Comparison of ENCODE assay signal across 28 cellular contexts in genomic region chr6:169854813-169855212, GRCh38.
"Had no signal": no experiment of that assay in that cellular context is flagged by ENCODE, and none has a peak within 500 bp of the region (broad histone marks: within the 10 kb centered on the region; RNA-seq: fewer than 3 reads in every experiment).

No MANE protein-coding gene starts in this region.

- H3K27ac Mint-ChIP-seq: activated CD4-positive, alpha-beta T cell treated with anti-CD3 and anti-CD28 coated beads, Interleukin-2, amount 10 ng/mL, durations not matched to agents 24 days and 14 days; activated naive CD4-positive, alpha-beta T cell treated with anti-CD3 and anti-CD28 coated beads for 36 hours; activated naive CD8-positive, alpha-beta T cell treated with anti-CD3 and anti-CD28 coated beads for 36 hours; activated T-helper 1 cell treated with anti-CD3 and anti-CD28 coated beads, Interleukin-12 subunit alpha, Interleukin-12 subunit beta, Interleukin-2, Interleukin-4 antibody, amounts not matched to agents 30 ng/mL and 10 ng/mL and 1 ng/mL, durations not matched to agents 14 hours and 24 hours and 36 hours had no signal

- H3K4me3 ChIP-seq: MG63, SJCRH30, SK-N-MC had no signal

- H3K36me3 Mint-ChIP-seq: activated naive CD8-positive, alpha-beta T cell treated with anti-CD3 and anti-CD28 coated beads for 36 hours had no signal

- H3K27ac ChIP-seq: brain microvascular endothelial cell, SJCRH30, SK-N-MC had no signal

- DNase-seq: activated CD4-positive, alpha-beta T cell treated with anti-CD3 and anti-CD28 coated beads, Interleukin-2, amount 10 ng/mL, durations not matched to agents 24 days and 14 days; activated CD4-positive, alpha-beta T cell treated with anti-CD3 and anti-CD28 coated beads, Interleukin-2, amount 50 U/mL, for 4 hours; activated gamma-delta T cell treated with Interleukin-2 at 50 U/mL for 16 hours; activated naive CD4-positive, alpha-beta T cell treated with anti-CD3 and anti-CD28 coated beads for 36 hours; activated naive CD8-positive, alpha-beta T cell treated with anti-CD3 and anti-CD28 coated beads for 36 hours; activated T-cell treated with anti-CD3 and anti-CD28 coated beads for 4 hours; activated T-cell treated with anti-CD3 and anti-CD28 coated beads, Interleukin-2, amount 50 U/mL, for 4 hours; amniotic stem cell; aorta; brain microvascular endothelial cell; central memory CD4-positive, alpha-beta T cell; Kasumi-1; KBM-7; MG63; NCI-H1048; NCI-H1105 treated with DMSO at 0.1 percent for 48 hours; NCI-H1436; NCI-H1694; NCI-H1930; NCI-H2081 treated with DMSO at 0.1 percent for 48 hours; NCI-H226; NCI-H524 treated with DMSO at 0.1 percent for 48 hours; SHP77; SJCRH30 had no signal

- H3K9me3 ChIP-seq: MG63, SJCRH30 had no signal

- H3K4me1 Mint-ChIP-seq: activated CD4-positive, alpha-beta T cell treated with anti-CD3 and anti-CD28 coated beads, Interleukin-2, amount 10 ng/mL, durations not matched to agents 24 days and 14 days; activated naive CD8-positive, alpha-beta T cell treated with anti-CD3 and anti-CD28 coated beads for 36 hours had no signal

- H3K27me3 ChIP-seq: brain microvascular endothelial cell, MG63, SJCRH30 had no signal

- H3K4me3 Mint-ChIP-seq: activated CD4-positive, alpha-beta T cell treated with anti-CD3 and anti-CD28 coated beads, Interleukin-2, amount 10 ng/mL, durations not matched to agents 24 days and 14 days; activated naive CD4-positive, alpha-beta T cell treated with anti-CD3 and anti-CD28 coated beads for 36 hours; activated naive CD8-positive, alpha-beta T cell treated with anti-CD3 and anti-CD28 coated beads for 36 hours; activated T-cell treated with anti-CD3 and anti-CD28 coated beads, Interleukin-2, amount 50 U/mL, for 4 hours; activated T-helper 1 cell treated with anti-CD3 and anti-CD28 coated beads, Interleukin-12 subunit alpha, Interleukin-12 subunit beta, Interleukin-2, Interleukin-4 antibody, amounts not matched to agents 30 ng/mL and 10 ng/mL and 1 ng/mL, durations not matched to agents 14 hours and 24 hours and 36 hours had no signal

- FAIRE-seq: TTC549 had no signal

- H3K27me3 Mint-ChIP-seq: activated CD4-positive, alpha-beta T cell treated with anti-CD3 and anti-CD28 coated beads, Interleukin-2, amount 10 ng/mL, durations not matched to agents 24 days and 14 days; activated naive CD8-positive, alpha-beta T cell treated with anti-CD3 and anti-CD28 coated beads for 36 hours had no signal

- H3K36me3 ChIP-seq: brain microvascular endothelial cell, MG63, SJCRH30 had no signal

- ATAC-seq: activated T-cell treated with anti-CD3 and anti-CD28 coated beads, Interleukin-2, amount 50 U/mL, for 4 hours; Panc1 had no signal
